In the genomic region with DNA sequence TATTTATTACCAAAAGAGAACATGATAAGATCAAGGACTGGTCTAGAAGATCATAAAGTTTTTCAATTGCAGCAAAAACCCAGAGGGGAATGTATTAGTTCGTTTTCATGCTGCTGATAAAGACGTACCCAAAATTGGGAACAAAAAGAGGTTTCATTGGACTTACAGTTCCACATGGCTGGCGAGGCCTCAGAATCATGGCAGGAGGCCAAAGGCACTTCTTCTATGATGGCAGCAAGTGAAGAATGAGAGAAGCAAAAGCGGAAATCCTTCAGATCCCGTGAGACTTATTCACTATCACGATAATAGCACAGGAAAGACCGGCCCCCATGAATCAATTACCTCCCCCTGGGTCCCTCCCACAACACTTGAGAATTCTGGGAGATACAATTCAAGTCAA, we compare ENCODE assay signal across 8 cellular contexts.
"Had no signal": no experiment of that assay in that cellular context is flagged by ENCODE, and none has a peak within 500 bp of the region (broad histone marks: within the 10 kb centered on the region; RNA-seq: fewer than 3 reads in every experiment).

No MANE protein-coding gene starts in this region.

- H3K4me1 ChIP-seq: HAP-1 had no signal

- H3K27ac ChIP-seq: HL-60 had no signal

- H3K36me3 ChIP-seq: HAP-1 had no signal

- H3K9me3 ChIP-seq: HAP-1 had no signal

- FAIRE-seq: HepG2 had no signal

- H3K4me3 ChIP-seq: HAP-1 had no signal

- ATAC-seq: HCT116, HepG2 had no signal

- DNase-seq: GOT3, H7, HFFc6, KG1 had no signal
